ENCODE assay signal across 23 cellular contexts in genomic region chr3:124967964-124968363, GRCh38. TPM values are rescaled to one million over a fixed set of nuclear protein-coding genes. Genes with fewer than 3 reads are reported as not detected.
"Had no signal": no experiment of that assay in that cellular context is flagged by ENCODE, and none has a peak within 500 bp of the region (broad histone marks: within the 10 kb centered on the region; RNA-seq: fewer than 3 reads in every experiment).

No MANE protein-coding gene starts in this region.

- H3K4me1 ChIP-seq: neural progenitor cell, prostate gland, thyroid gland had no signal

- H3K9me3 ChIP-seq: body of pancreas, prostate gland, right atrium auricular region, thyroid gland had no signal

- H3K27me3 ChIP-seq: body of pancreas, neural progenitor cell, right atrium auricular region, thyroid gland had no signal

- H3K27me3 Mint-ChIP-seq: activated CD4-positive, alpha-beta T cell treated with anti-CD3 and anti-CD28 coated beads for 36 hours; activated naive CD8-positive, alpha-beta T cell; T-cell had no signal

- H3K9me3 Mint-ChIP-seq: T-cell, WTC11 had no signal

- H3K4me3 Mint-ChIP-seq: activated CD4-positive, alpha-beta T cell treated with anti-CD3 and anti-CD28 coated beads for 36 hours; activated naive CD8-positive, alpha-beta T cell; neural progenitor cell; T-cell; WTC11 had no signal

- ATAC-seq: activated CD4-positive, alpha-beta T cell treated with anti-CD3 and anti-CD28 coated beads for 36 hours; body of pancreas; left colon; T-cell; WTC11 had no signal

- H3K27ac ChIP-seq: body of pancreas, neural progenitor cell, prostate gland, thyroid gland had no signal

- H3K27ac Mint-ChIP-seq: activated CD4-positive, alpha-beta T cell treated with anti-CD3 and anti-CD28 coated beads for 36 hours; activated naive CD8-positive, alpha-beta T cell; neural progenitor cell; T-cell; WTC11 had no signal

- DNase-seq: activated CD4-positive, alpha-beta T cell treated with anti-CD3 and anti-CD28 coated beads for 36 hours; activated CD4-positive, alpha-beta T cell treated with anti-CD3 and anti-CD28 coated beads, Interleukin-2, amount 50 U/mL, for 48 hours; activated T-cell treated with anti-CD3 and anti-CD28 coated beads for 4 hours; amygdala; body of pancreas; foreskin melanocyte; hypothalamus; islet precursor cell; left colon; stimulated activated CD4-positive, alpha-beta T cell treated with anti-CD3 and anti-CD28 coated beads, Interleukin-15, amount 100 ng/mL, for 24 hours; stimulated activated CD4-positive, alpha-beta T cell treated with anti-CD3 and anti-CD28 coated beads, Interleukin-4, amount 100 ng/mL, for 1 hour; thyroid gland had no signal

- H3K4me3 ChIP-seq: body of pancreas, neural progenitor cell, prostate gland, right atrium auricular region, skin epidermis, thyroid gland had no signal

- H3K36me3 ChIP-seq: neural progenitor cell, prostate gland had no signal

- H3K4me1 Mint-ChIP-seq: neural progenitor cell, T-cell had no signal

- H3K36me3 Mint-ChIP-seq: WTC11 had no signal

RNA-seq across cellular contexts. Expression of gene MUC13, which starts 33.4 kb away (rescaled TPM):
- total RNA-seq: activated CD4-positive, alpha-beta T cell treated with anti-CD3 and anti-CD28 coated beads for 36 hours; epithelial cell of proximal tubule; lung microvascular endothelial cell; osteocyte; right atrium auricular region; thyroid gland; urinary bladder had no signal
- polyA plus RNA-seq: urinary bladder had no signal
